In the genomic region with DNA sequence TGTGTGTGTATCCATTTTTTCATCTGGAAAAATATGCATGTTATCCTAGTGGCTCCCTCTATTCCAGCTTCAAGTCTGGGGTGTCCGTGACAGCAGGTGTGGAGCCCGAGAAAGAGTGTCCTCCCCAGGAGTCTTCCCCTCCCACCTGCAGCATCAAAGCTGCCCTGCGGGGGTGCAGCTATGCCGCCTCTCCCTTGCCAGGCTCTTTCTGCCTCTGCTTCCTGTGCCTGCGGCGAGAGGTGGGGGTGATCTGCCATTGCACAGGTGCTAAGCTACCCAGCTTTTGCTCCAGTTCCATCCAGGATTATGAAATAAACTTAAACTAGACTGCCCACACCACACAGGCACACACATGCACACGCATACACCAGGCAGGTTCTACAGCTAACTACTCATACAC, we compare ENCODE assay signal across 21 cellular contexts.
"Had no signal": no experiment of that assay in that cellular context is flagged by ENCODE, and none has a peak within 500 bp of the region (broad histone marks: within the 10 kb centered on the region; RNA-seq: fewer than 3 reads in every experiment).

No MANE protein-coding gene starts in this region.

- ATAC-seq: activated CD4-positive, CD25-positive, alpha-beta regulatory T cell treated with anti-CD3 and anti-CD28 coated beads, Interleukin-2, amount 50 U/mL, for 24 hours; right cardiac atrium had no signal

- H3K4me1 ChIP-seq: colonic mucosa had no signal

- H3K9me3 ChIP-seq: colonic mucosa, esophagus squamous epithelium had no signal

- H3K4me3 ChIP-seq: colonic mucosa, esophagus squamous epithelium, skin epidermis had no signal

- H3K27ac Mint-ChIP-seq: activated CD4-positive, alpha-beta memory T cell treated with anti-CD3 and anti-CD28 coated beads for 36 hours; activated T-cell treated with anti-CD3 and anti-CD28 coated beads, Interleukin-2, amount 50 U/mL, for 24 hours; natural killer cell treated with Interleukin-12 subunit alpha and Interleukin-12 subunit beta and Interleukin-15 and Interleukin-18, amount 100 ng/mL, for 72 hours; progenitor cell of endocrine pancreas; T-helper 2 cell treated with Interferon-gamma antibody and Interleukin-4, amounts not matched to agents 5 μg/mL and 100 μg/mL, for 36 hours had no signal

- H3K9me3 Mint-ChIP-seq: activated CD4-positive, alpha-beta memory T cell treated with anti-CD3 and anti-CD28 coated beads for 36 hours; activated T-cell treated with anti-CD3 and anti-CD28 coated beads, Interleukin-2, amount 50 U/mL, for 24 hours; natural killer cell treated with Interleukin-12 subunit alpha and Interleukin-12 subunit beta and Interleukin-15 and Interleukin-18, amount 100 ng/mL, for 72 hours; T-helper 2 cell treated with Interferon-gamma antibody and Interleukin-4, amounts not matched to agents 5 μg/mL and 100 μg/mL, for 36 hours had no signal

- H3K27me3 Mint-ChIP-seq: progenitor cell of endocrine pancreas had no signal

- H3K36me3 ChIP-seq: colonic mucosa, esophagus squamous epithelium had no signal

- H3K27me3 ChIP-seq: colonic mucosa had no signal

- DNase-seq: activated CD4-positive, alpha-beta memory T cell treated with anti-CD3 and anti-CD28 coated beads for 36 hours; activated effector memory CD4-positive, alpha-beta T cell treated with Interleukin-2 at 50 U/mL for 16 hours; activated naive CD4-positive, alpha-beta T cell treated with anti-CD3 and anti-CD28 coated beads, Interleukin-2, amount 50 U/mL, for 16 hours; activated T-cell treated with anti-CD3 and anti-CD28 coated beads, Interleukin-2, amount 50 U/mL, for 24 hours; amniotic stem cell; central memory CD4-positive, alpha-beta T cell; colonic mucosa; esophagus squamous epithelium; hypothalamus; mesenchymal stem cell; occipital lobe; right cardiac atrium; stimulated activated CD4-positive, alpha-beta T cell treated with anti-CD3 and anti-CD28 coated beads, Interleukin-15, amount 100 ng/mL, for 24 hours; stimulated activated CD4-positive, alpha-beta T cell treated with anti-CD3 and anti-CD28 coated beads, Interleukin-4, amount 100 ng/mL, for 1 hour; stimulated activated naive CD4-positive, alpha-beta T cell; trophoblast cell had no signal

- H3K36me3 Mint-ChIP-seq: activated CD4-positive, alpha-beta memory T cell treated with anti-CD3 and anti-CD28 coated beads for 36 hours; natural killer cell treated with Interleukin-12 subunit alpha and Interleukin-12 subunit beta and Interleukin-15 and Interleukin-18, amount 100 ng/mL, for 72 hours had no signal

- H3K4me3 Mint-ChIP-seq: activated CD4-positive, alpha-beta memory T cell treated with anti-CD3 and anti-CD28 coated beads for 36 hours; activated T-cell treated with anti-CD3 and anti-CD28 coated beads, Interleukin-2, amount 50 U/mL, for 24 hours; natural killer cell treated with Interleukin-12 subunit alpha and Interleukin-12 subunit beta and Interleukin-15 and Interleukin-18, amount 100 ng/mL, for 72 hours; T-helper 2 cell treated with Interferon-gamma antibody and Interleukin-4, amounts not matched to agents 5 μg/mL and 100 μg/mL, for 36 hours had no signal

- H3K27ac ChIP-seq: colonic mucosa, esophagus squamous epithelium, skin epidermis had no signal
